ENCODE assay signal across 21 cellular contexts in genomic region chr17:79971651-79972050, GRCh38.
"Had no signal": no experiment of that assay in that cellular context is flagged by ENCODE, and none has a peak within 500 bp of the region (broad histone marks: within the 10 kb centered on the region; RNA-seq: fewer than 3 reads in every experiment).

No MANE protein-coding gene starts in this region.

- H3K4me3 Mint-ChIP-seq: activated T-helper 17 cell treated with anti-CD3 and anti-CD28 coated beads, Interleukin-2, amount 50 U/mL, for 72 hours; central memory CD8-positive, alpha-beta T cell; immature natural killer cell; nephron; T-helper 1 cell treated with Interleukin-12 subunit alpha and Interleukin-12 subunit beta and Interleukin-4 antibody, amounts not matched to agents 30 μg/mL and 1 μg/mL, for 36 hours had no signal

- H3K36me3 Mint-ChIP-seq: immature natural killer cell had no signal

- DNase-seq: activated CD4-positive, alpha-beta T cell treated with anti-CD3 and anti-CD28 coated beads, Interleukin-2, amount 50 U/mL, for 4 hours; activated CD4-positive, CD25-positive, alpha-beta regulatory T cell treated with anti-CD3 and anti-CD28 coated beads, Interleukin-2, amount 50 U/mL, for 72 hours; activated naive CD4-positive, alpha-beta T cell treated with anti-CD3 and anti-CD28 coated beads, Interleukin-2, amount 50 U/mL, for 16 hours; brain microvascular endothelial cell; cortex of kidney; effector CD8-positive, alpha-beta T cell; heart left ventricle; immature natural killer cell; midbrain; nucleus accumbens; stimulated activated CD4-positive, alpha-beta T cell treated with anti-CD3 and anti-CD28 coated beads, Interleukin-12 subunit alpha, Interleukin-12 subunit beta, amount 100 ng/mL, for 4 hours; stimulated activated CD4-positive, alpha-beta T cell treated with anti-CD3 and anti-CD28 coated beads, Interleukin-1b, Interleukin-23, amount 100 ng/mL, for 48 hours; stimulated activated CD8-positive, alpha-beta memory T cell treated with anti-CD3 and anti-CD28 coated beads, Interleukin-4, amount 100 ng/mL, for 48 hours; stimulated activated naive CD4-positive, alpha-beta T cell treated with Interleukin-2 at 50 U/mL for 16 hours had no signal

- ATAC-seq: activated T-helper 17 cell treated with anti-CD3 and anti-CD28 coated beads, Interleukin-2, amount 50 U/mL, for 72 hours; gastroesophageal sphincter had no signal

- H3K4me1 Mint-ChIP-seq: activated T-helper 17 cell treated with anti-CD3 and anti-CD28 coated beads, Interleukin-2, amount 50 U/mL, for 72 hours; central memory CD8-positive, alpha-beta T cell; immature natural killer cell had no signal

- H3K27ac ChIP-seq: brain microvascular endothelial cell, esophagus muscularis mucosa, gastroesophageal sphincter, heart left ventricle, tibial artery had no signal

- H3K9me3 Mint-ChIP-seq: activated T-helper 17 cell treated with anti-CD3 and anti-CD28 coated beads, Interleukin-2, amount 50 U/mL, for 72 hours; central memory CD8-positive, alpha-beta T cell; immature natural killer cell; nephron; T-helper 1 cell treated with Interleukin-12 subunit alpha and Interleukin-12 subunit beta and Interleukin-4 antibody, amounts not matched to agents 30 μg/mL and 1 μg/mL, for 36 hours had no signal

- H3K4me3 ChIP-seq: esophagus muscularis mucosa, gastroesophageal sphincter, heart left ventricle, tibial artery had no signal

- H3K4me1 ChIP-seq: esophagus muscularis mucosa, gastroesophageal sphincter, heart left ventricle, tibial artery had no signal

- H3K27me3 ChIP-seq: brain microvascular endothelial cell, esophagus muscularis mucosa, gastroesophageal sphincter, heart left ventricle, tibial artery had no signal

- H3K9me3 ChIP-seq: esophagus muscularis mucosa, gastroesophageal sphincter, heart left ventricle, tibial artery had no signal

- H3K27me3 Mint-ChIP-seq: activated T-helper 17 cell treated with anti-CD3 and anti-CD28 coated beads, Interleukin-2, amount 50 U/mL, for 72 hours had no signal

- H3K27ac Mint-ChIP-seq: activated T-helper 17 cell treated with anti-CD3 and anti-CD28 coated beads, Interleukin-2, amount 50 U/mL, for 72 hours; immature natural killer cell; nephron; T-helper 1 cell treated with Interleukin-12 subunit alpha and Interleukin-12 subunit beta and Interleukin-4 antibody, amounts not matched to agents 30 μg/mL and 1 μg/mL, for 36 hours had no signal
